Comparison of ENCODE assay signal across 19 cellular contexts in genomic region chr22:42878561-42879305, GRCh38. TPM values are rescaled to one million over a fixed set of nuclear protein-coding genes. Genes with fewer than 3 reads are reported as not detected.
DNase-seq lines count a peak whose midpoint lies in the region; ATAC-seq, FAIRE-seq and TF ChIP-seq lines count a peak whose summit lies in the region.
"Had no signal": no experiment of that assay in that cellular context is flagged by ENCODE, and none has a peak within 500 bp of the region (broad histone marks: within the 10 kb centered on the region; RNA-seq: fewer than 3 reads in every experiment).

No MANE protein-coding gene starts in this region.

- H3K27ac ChIP-seq in HepG2 (ENCODE audit: extremely low read length, insufficient read depth, low read length) (no peak overlapping the region), testis (no peak overlapping the region)
- H3K27ac ChIP-seq: KMS-11 had no signal

- no peak overlapping the region for H3K4me3 ChIP-seq in bronchial epithelial cell (ENCODE audit: low read depth, low read length)
- no peak overlapping the region for H3K4me3 ChIP-seq in HepG2 (replicated peaks in 1 of 3; ENCODE audit: insufficient read depth in 1 of 3, low read depth in 2 of 3, low read length in 3 of 3)
- H3K4me3 ChIP-seq in testis, result no peak overlapping the region

- WGBS in HepG2 (ENCODE audit: low lambda C conversion rate), result 96% methylated on average over 8 of the region's 22 CpGs
- WGBS in testis, 2 donors, result 92 to 96% methylated on average over 10 to 22 of the region's 22 CpGs

- peak overlapping the region; percentile 32 for H3K27ac Mint-ChIP-seq in activated T-cell treated with anti-CD3 and anti-CD28 coated beads, Interleukin-2, amount 50 U/mL, for 72 hours
- peak overlapping the region; percentile 37 for H3K27ac Mint-ChIP-seq in stimulated activated effector memory CD8-positive, alpha-beta T cell treated with anti-CD3 and anti-CD28 coated beads, Interleukin-12 subunit alpha, Interleukin-12 subunit beta, amount 100 ng/mL, for 72 hours
- H3K27ac Mint-ChIP-seq: H9 had no signal

- H3K79me2 ChIP-seq in HepG2 (ENCODE audit: insufficient read depth, low read length), result no peaks in the 10 kb centered on the region

- in situ Hi-C loops in HepG2 (cut with HindIII; ENCODE audit: extremely low pct_ligation_motif_present, low pct_unique_long_range_greater_than_20kb), result no loop called here

- TF ChIP-seq CTCF in bronchial epithelial cell (IDR thresholded peaks at IDR 0.05; ENCODE audit: insufficient read depth, low read length, severe bottlenecking), result no peak
- no peak for TF ChIP-seq CTCF in HepG2 (CRISPR knock-in tag; IDR thresholded peaks at IDR 0.05)
- TF ChIP-seq CTCF in testis (IDR thresholded peaks at IDR 0.05), result no peak

- DNase-seq in activated T-cell treated with anti-CD3 and anti-CD28 coated beads, Interleukin-2, amount 50 U/mL, for 72 hours, result no peak
- no peak for DNase-seq in activated T-cell treated with anti-CD3 and anti-CD28 coated beads, Interleukin-2, amount 50 U/mL, for 4 hours
- DNase-seq in bronchial epithelial cell (ENCODE audit: low read depth) (no peak), HepG2 (ENCODE audit: low spot score) (no peak), testis (no peak)
- DNase-seq in stimulated activated effector memory CD8-positive, alpha-beta T cell treated with anti-CD3 and anti-CD28 coated beads, Interleukin-12 subunit alpha, Interleukin-12 subunit beta, amount 100 ng/mL, for 72 hours (ENCODE audit: low spot score in 2 of 2), result no peak
- no peak for DNase-seq in effector CD4-positive, alpha-beta T cell
- DNase-seq: BE2C; CD4-positive, CD25-positive, alpha-beta regulatory T cell; H9; MV-4-11; NCI-H187 treated with DMSO at 0.1 percent for 48 hours; NCI-H2227 treated with DMSO at 0.1 percent for 48 hours; NCI-H774; OCI-M1 had no signal

- no peak for ATAC-seq in activated T-cell treated with anti-CD3 and anti-CD28 coated beads, Interleukin-2, amount 50 U/mL, for 72 hours (replicated peaks in 1 of 2)
- no peak for ATAC-seq in activated T-cell treated with anti-CD3 and anti-CD28 coated beads, Interleukin-2, amount 50 U/mL, for 4 hours
- no peak for ATAC-seq in HepG2
- no peak for ATAC-seq in stimulated activated effector memory CD8-positive, alpha-beta T cell treated with anti-CD3 and anti-CD28 coated beads, Interleukin-12 subunit alpha, Interleukin-12 subunit beta, amount 100 ng/mL, for 72 hours
- ATAC-seq in GM19328 (IDR thresholded peaks at IDR 0.05; ENCODE audit: unreplicated experiment), result no peak

- no peaks in the 10 kb centered on the region for H3K27me3 ChIP-seq in bronchial epithelial cell (ENCODE audit: control insufficient read depth, insufficient read depth, low read length)
- H3K27me3 ChIP-seq in HepG2 (ENCODE audit: control insufficient read depth in 1 of 2, insufficient read depth in 2 of 2, low read length in 2 of 2), result no peaks in the 10 kb centered on the region
- no peaks in the 10 kb centered on the region for H3K27me3 ChIP-seq in testis
- H3K27me3 ChIP-seq: BE2C had no signal

- TF ChIP-seq POLR2A in HepG2 (IDR thresholded peaks at IDR 0.05; ENCODE audit: insufficient read depth in 1 of 2, low read depth in 2 of 2, low read length in 2 of 2) (no peak), testis (IDR thresholded peaks at IDR 0.05) (no peak)

- TF ChIP-seq RAD21 in HepG2 (CRISPR knock-in tag; IDR thresholded peaks at IDR 0.05), result no peak

- CTCF ChIA-PET in HepG2 (lab: Yijun Ruan, JAX; ENCODE audit: low intra/inter-chr PET ratio, low total read pairs), result no interaction called here

- H3K36me3 ChIP-seq in bronchial epithelial cell (ENCODE audit: control insufficient read depth, insufficient read depth, low read length), result peaks cover 46% of the 10 kb centered on the region
- H3K36me3 ChIP-seq in HepG2 (replicated peaks in 1 of 2; ENCODE audit: control insufficient read depth in 1 of 2, insufficient read depth in 2 of 2, low read length in 2 of 2), result peaks cover 55 to 95% of the 10 kb centered on the region in 2 experiments
- no peaks in the 10 kb centered on the region for H3K36me3 ChIP-seq in testis (ENCODE audit: low read depth, missing control alignments)

- no peaks in the 10 kb centered on the region for H3K27me3 Mint-ChIP-seq in activated T-cell treated with anti-CD3 and anti-CD28 coated beads, Interleukin-2, amount 50 U/mL, for 72 hours (ENCODE audit: low read depth)
- H3K27me3 Mint-ChIP-seq in activated T-cell treated with anti-CD3 and anti-CD28 coated beads, Interleukin-2, amount 50 U/mL, for 4 hours (ENCODE audit: low read depth), result no peaks in the 10 kb centered on the region
- H3K27me3 Mint-ChIP-seq: CD4-positive, CD25-positive, alpha-beta regulatory T cell had no signal

- no peak overlapping the region for H3K9ac ChIP-seq in HepG2 (ENCODE audit: insufficient read depth, low read depth, low read length)
- H3K9ac ChIP-seq: KMS-11 had no signal

- H2AFZ ChIP-seq in HepG2 (ENCODE audit: low read length), result no peak overlapping the region

- peak; percentile 36 for FAIRE-seq in bronchial epithelial cell (lab: Jason Lieb, UNC)
- FAIRE-seq in HepG2 (lab: Jason Lieb, UNC), result no peak
- FAIRE-seq: A204.1, G401.6 had no signal

- H3K4me1 ChIP-seq in HepG2 (ENCODE audit: insufficient read depth, low read length), result no peaks in the 10 kb centered on the region
- no peaks in the 10 kb centered on the region for H3K4me1 ChIP-seq in testis
- H3K4me1 ChIP-seq: BE2C had no signal

- H3K9me3 ChIP-seq in HepG2 (ENCODE audit: low read length) (no peaks in the 10 kb centered on the region), testis (no peaks in the 10 kb centered on the region)
- H3K9me3 ChIP-seq: BE2C had no signal

- no TSS peak for BruUV-seq in HepG2 (replicated peaks; lab: Mats Ljungman, UMichigan)

- H3K4me3 Mint-ChIP-seq in activated T-cell treated with anti-CD3 and anti-CD28 coated beads, Interleukin-2, amount 50 U/mL, for 72 hours, result no peak overlapping the region
- H3K4me3 Mint-ChIP-seq in activated T-cell treated with anti-CD3 and anti-CD28 coated beads, Interleukin-2, amount 50 U/mL, for 4 hours, result no peak overlapping the region
- no peak overlapping the region for H3K4me3 Mint-ChIP-seq in stimulated activated effector memory CD8-positive, alpha-beta T cell treated with anti-CD3 and anti-CD28 coated beads, Interleukin-12 subunit alpha, Interleukin-12 subunit beta, amount 100 ng/mL, for 72 hours
- H3K4me3 Mint-ChIP-seq: CD4-positive, CD25-positive, alpha-beta regulatory T cell; H9 had no signal

- H3K4me1 Mint-ChIP-seq in activated T-cell treated with anti-CD3 and anti-CD28 coated beads, Interleukin-2, amount 50 U/mL, for 72 hours (ENCODE audit: low read depth), result no peaks in the 10 kb centered on the region
- H3K4me1 Mint-ChIP-seq in activated T-cell treated with anti-CD3 and anti-CD28 coated beads, Interleukin-2, amount 50 U/mL, for 4 hours (ENCODE audit: low read depth), result no peaks in the 10 kb centered on the region
- no peaks in the 10 kb centered on the region for H3K4me1 Mint-ChIP-seq in stimulated activated effector memory CD8-positive, alpha-beta T cell treated with anti-CD3 and anti-CD28 coated beads, Interleukin-12 subunit alpha, Interleukin-12 subunit beta, amount 100 ng/mL, for 72 hours
- H3K4me1 Mint-ChIP-seq: CD4-positive, CD25-positive, alpha-beta regulatory T cell had no signal

- no peak overlapping the region for H3K4me2 ChIP-seq in HepG2 (ENCODE audit: low read depth, low read length)
- H3K4me2 ChIP-seq: KMS-11 had no signal

- no peaks in the 10 kb centered on the region for H3K9me3 Mint-ChIP-seq in activated T-cell treated with anti-CD3 and anti-CD28 coated beads, Interleukin-2, amount 50 U/mL, for 72 hours
- no peaks in the 10 kb centered on the region for H3K9me3 Mint-ChIP-seq in activated T-cell treated with anti-CD3 and anti-CD28 coated beads, Interleukin-2, amount 50 U/mL, for 4 hours
- no peaks in the 10 kb centered on the region for H3K9me3 Mint-ChIP-seq in stimulated activated effector memory CD8-positive, alpha-beta T cell treated with anti-CD3 and anti-CD28 coated beads, Interleukin-12 subunit alpha, Interleukin-12 subunit beta, amount 100 ng/mL, for 72 hours
- H3K9me3 Mint-ChIP-seq: CD4-positive, CD25-positive, alpha-beta regulatory T cell; H9 had no signal

- intact Hi-C loops in HepG2 (cut with micrococcal nuclease; ENCODE audit: unreplicated experiment) (no loop called here), testis (cut with DNase I; ENCODE audit: low total_unique reads) (no loop called here)

- POLR2A ChIA-PET in HepG2 (lab: Yijun Ruan, JAX), result no interaction called here

- H3K36me3 Mint-ChIP-seq in activated T-cell treated with anti-CD3 and anti-CD28 coated beads, Interleukin-2, amount 50 U/mL, for 72 hours (ENCODE audit: insufficient read depth in 2 of 2), result peaks cover 0 to 3% of the 10 kb centered on the region in 2 donors
- peaks cover 15% of the 10 kb centered on the region for H3K36me3 Mint-ChIP-seq in activated T-cell treated with anti-CD3 and anti-CD28 coated beads, Interleukin-2, amount 50 U/mL, for 4 hours (ENCODE audit: insufficient read depth)
- H3K36me3 Mint-ChIP-seq in stimulated activated effector memory CD8-positive, alpha-beta T cell treated with anti-CD3 and anti-CD28 coated beads, Interleukin-12 subunit alpha, Interleukin-12 subunit beta, amount 100 ng/mL, for 72 hours, result peaks cover 49% of the 10 kb centered on the region

- H4K20me1 ChIP-seq in HepG2 (ENCODE audit: insufficient read depth, low read length), result no peaks in the 10 kb centered on the region

- TF ChIP-seq EP300 in HepG2 (IDR thresholded peaks at IDR 0.05; ENCODE audit: low read depth in 2 of 2, low read length in 2 of 2) (no peak), HepG2 (CRISPR knock-in tag; IDR thresholded peaks at IDR 0.05; ENCODE audit: borderline replicate concordance) (no peak)

RNA-seq across cellular contexts. Expression of gene ARFGAP3, which starts 21.7 kb away (rescaled TPM):
- total RNA-seq in activated T-cell treated with anti-CD3 and anti-CD28 coated beads, Interleukin-2, amount 50 U/mL, for 72 hours, result 10 to 100 TPM; 38.0 to 46.3 TPM
- 10 to 100 TPM; 21.6 to 34.5 (median 26.8) TPM for total RNA-seq in activated T-cell treated with anti-CD3 and anti-CD28 coated beads, Interleukin-2, amount 50 U/mL, for 4 hours
- total RNA-seq in bronchial epithelial cell, result 76.7 and 87.7 TPM in 2 replicates
- total RNA-seq in HepG2 (2016; rRNA removed; fragmentation: Illumina TruSeq; extraction: Trizol), result 41.7 and 66.7 TPM in 2 replicates
- 9.5 and 13.8 TPM in 2 replicates for total RNA-seq in HepG2 (2016; cell fraction: cytosol; rRNA removed; fragmentation: Illumina TruSeq; extraction: Trizol; ENCODE audit: low read depth)
- total RNA-seq in HepG2 (2016; cell fraction: insoluble cytoplasmic fraction; rRNA removed; fragmentation: Illumina TruSeq; extraction: Trizol), result 41.6 and 68.2 TPM in 2 replicates
- 19.0 and 21.9 TPM in 2 replicates for total RNA-seq in HepG2 (2016; cell fraction: membrane; rRNA removed; fragmentation: Illumina TruSeq; extraction: Trizol)
- total RNA-seq in HepG2 (2016; cell fraction: nucleus; rRNA removed; fragmentation: Illumina TruSeq; extraction: Trizol), result 26.8 and 27.4 TPM in 2 replicates
- 51.0 and 61.6 TPM in 2 replicates for polyA plus RNA-seq in HepG2 (2011; rRNA removed)
- 42.3 and 50.3 TPM in 2 replicates for polyA plus RNA-seq in HepG2 (2011; cell fraction: cytosol; rRNA removed)
- polyA plus RNA-seq in HepG2 (2011; cell fraction: nucleus; rRNA removed), result 41.8 and 43.9 TPM in 2 replicates
- polyA plus RNA-seq in HepG2 (2012), result 40.6 and 42.9 TPM in 2 replicates
- polyA plus RNA-seq in HepG2 (2016; cell fraction: cytosol; fragmentation: Illumina TruSeq; extraction: Trizol; ENCODE audit: low read depth), result 3.0 and 3.1 TPM in 2 replicates
- 50.7 and 53.6 TPM in 2 replicates for polyA plus RNA-seq in HepG2 (2016; cell fraction: insoluble cytoplasmic fraction; fragmentation: Illumina TruSeq; extraction: Trizol; ENCODE audit: low read depth)
- 7.0 and 7.1 TPM in 2 replicates for polyA plus RNA-seq in HepG2 (2016; cell fraction: membrane; fragmentation: Illumina TruSeq; extraction: Trizol; ENCODE audit: low read depth)
- polyA plus RNA-seq in HepG2 (2016; cell fraction: nucleus; fragmentation: Illumina TruSeq; extraction: Trizol; ENCODE audit: insufficient read depth, low read depth), result 40.6 and 48.9 TPM in 2 replicates
- polyA minus RNA-seq in HepG2 (2011; rRNA and poly(A)+ RNA removed; ENCODE audit: low replicate concordance), result 16.2 and 65.9 TPM in 2 replicates
- 38.9 and 45.0 TPM in 2 replicates for polyA minus RNA-seq in HepG2 (2011; cell fraction: cytosol; rRNA and poly(A)+ RNA removed)
- 43.4 and 53.0 TPM in 2 replicates for polyA minus RNA-seq in HepG2 (2011; cell fraction: nucleus; rRNA and poly(A)+ RNA removed)
- total RNA-seq in testis, result 10 to 100 TPM; 50.2 to 54.1 TPM
- polyA plus RNA-seq in testis (ENCODE audit: insufficient read depth, low read depth, low replicate concordance), result 82.9 TPM
